22 cellular contexts compared by ENCODE assay signal in the genomic region with DNA sequence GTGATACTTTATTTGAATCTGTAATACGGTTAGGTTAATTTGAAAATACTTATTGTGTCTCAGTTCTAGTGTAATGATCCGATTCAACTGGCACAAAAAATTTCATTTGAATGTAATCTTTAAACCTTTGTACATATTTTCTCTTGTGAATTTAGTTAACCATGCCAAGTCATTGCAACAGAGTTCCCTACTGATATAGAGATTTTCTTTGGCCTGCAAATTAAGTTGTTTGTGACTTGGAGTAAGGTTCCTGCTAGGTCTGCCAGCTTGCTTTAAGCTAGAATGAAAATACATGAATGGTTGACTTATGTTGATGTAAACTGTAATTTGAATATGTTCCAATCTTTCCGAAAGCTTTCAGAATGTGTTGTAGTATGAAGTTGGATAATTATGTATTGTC.
"Had no signal": no experiment of that assay in that cellular context is flagged by ENCODE, and none has a peak within 500 bp of the region (broad histone marks: within the 10 kb centered on the region; RNA-seq: fewer than 3 reads in every experiment).

No MANE protein-coding gene starts in this region.

- ATAC-seq: activated CD4-positive, alpha-beta T cell treated with anti-CD3 and anti-CD28 coated beads for 36 hours; activated CD8-positive, alpha-beta T cell treated with anti-CD3 and anti-CD28 coated beads, Interleukin-2, amount 10 ng/mL, durations not matched to agents 7 days and 5 days; K562; Panc1 had no signal

- H3K4me3 ChIP-seq: adrenal gland, K562, SJCRH30, SK-N-MC had no signal

- DNase-seq: activated CD4-positive, alpha-beta T cell treated with anti-CD3 and anti-CD28 coated beads for 36 hours; activated CD4-positive, alpha-beta T cell treated with anti-CD3 and anti-CD28 coated beads, Interleukin-2, amount 10 ng/mL, durations not matched to agents 7 days and 5 days; activated CD4-positive, alpha-beta T cell treated with anti-CD3 and anti-CD28 coated beads, Interleukin-2, amount 50 U/mL, for 48 hours; activated CD8-positive, alpha-beta T cell treated with anti-CD3 and anti-CD28 coated beads, Interleukin-2, amount 10 ng/mL, durations not matched to agents 7 days and 5 days; activated gamma-delta T cell; activated naive CD4-positive, alpha-beta T cell treated with Interleukin-2 at 50 U/mL for 16 hours; activated naive CD8-positive, alpha-beta T cell treated with anti-CD3 and anti-CD28 coated beads, Interleukin-2, amount 10 ng/mL, durations not matched to agents 7 days and 5 days; activated T-cell treated with anti-CD3 and anti-CD28 coated beads, Interleukin-2, amount 50 U/mL, for 24 hours; adrenal gland; brain microvascular endothelial cell; central memory CD4-positive, alpha-beta T cell; NCI-H1092 treated with DMSO at 0.1 percent for 48 hours; NCI-H1417; NCI-H1930; NCI-H2081 treated with DMSO at 0.1 percent for 48 hours; NCI-H345; NCI-H510A; SHP77; SJCRH30 had no signal
